Comparison of ENCODE assay signal across 13 cellular contexts in genomic region chr11:75098181-75098580, GRCh38. TPM values are rescaled to one million over a fixed set of nuclear protein-coding genes. Genes with fewer than 3 reads are reported as not detected.
"Had no signal": no experiment of that assay in that cellular context is flagged by ENCODE, and none has a peak within 500 bp of the region (broad histone marks: within the 10 kb centered on the region; RNA-seq: fewer than 3 reads in every experiment).

No MANE protein-coding gene starts in this region.

RNA-seq across cellular contexts. Expression of gene OR2AT4, which starts 1.5 kb away (rescaled TPM):
- total RNA-seq: stomach, subcutaneous adipose tissue, suprapubic skin, temporal lobe, thoracic aorta, thyroid gland, transverse colon, upper lobe of left lung, upper lobe of right lung, ureter, uterus, vagina had no signal
- polyA plus RNA-seq: stomach, urinary bladder had no signal
